In genomic region chr7:70728873-70729552, GRCh38 we compare ENCODE assay signal across 9 cellular contexts.
DNase-seq lines count a peak whose midpoint lies in the region; ATAC-seq and TF ChIP-seq lines count a peak whose summit lies in the region.
"Had no signal": no experiment of that assay in that cellular context is flagged by ENCODE, and none has a peak within 500 bp of the region (broad histone marks: within the 10 kb centered on the region; RNA-seq: fewer than 3 reads in every experiment).

No MANE protein-coding gene starts in this region.

- DNase-seq in stimulated activated naive CD8-positive, alpha-beta T cell treated with anti-CD3 and anti-CD28 coated beads, Interleukin-15, Interleukin-2, amounts not matched to agents 100 U/mL and 50 U/mL, for 24 hours: no peak
- DNase-seq in stimulated activated naive CD8-positive, alpha-beta T cell treated with anti-CD3 and anti-CD28 coated beads, Interleukin-15, amount 100 ng/mL, for 72 hours: no peak
- DNase-seq in cerebellar cortex (ENCODE audit: low spot score) (peak; percentile 52), left lobe of liver (ENCODE audit: low spot score) (no peak), NCI-H748 (lab: John Stamatoyannopoulos, UW; ENCODE audit: unreplicated experiment) (no peak), omental fat pad (ENCODE audit: low spot score) (no peak), SKM-1 (lab: John Stamatoyannopoulos, UW; ENCODE audit: unreplicated experiment) (no peak)
- DNase-seq: SHP77 had no signal

- TF ChIP-seq CTCF in omental fat pad (IDR thresholded peaks at IDR 0.05): no peak

- peak; percentile 14 for ATAC-seq in stimulated activated naive CD8-positive, alpha-beta T cell treated with anti-CD3 and anti-CD28 coated beads, Interleukin-15, Interleukin-2, amounts not matched to agents 100 U/mL and 50 U/mL, for 24 hours
- no peak for ATAC-seq in stimulated activated naive CD8-positive, alpha-beta T cell treated with anti-CD3 and anti-CD28 coated beads, Interleukin-15, amount 100 ng/mL, for 72 hours
- ATAC-seq in left lobe of liver: peak; percentile 17
- ATAC-seq in omental fat pad (ENCODE audit: low FRiP score): no peak
- ATAC-seq in HG03159 (IDR thresholded peaks at IDR 0.05; ENCODE audit: unreplicated experiment): no peak

- no peak overlapping the region for H3K4me3 Mint-ChIP-seq in stimulated activated naive CD8-positive, alpha-beta T cell treated with anti-CD3 and anti-CD28 coated beads, Interleukin-15, amount 100 ng/mL, for 72 hours

- H3K4me1 Mint-ChIP-seq in stimulated activated naive CD8-positive, alpha-beta T cell treated with anti-CD3 and anti-CD28 coated beads, Interleukin-15, amount 100 ng/mL, for 72 hours: no peaks in the 10 kb centered on the region

- peaks cover 0 to 6% of the 10 kb centered on the region in 2 donors for H3K9me3 Mint-ChIP-seq in stimulated activated naive CD8-positive, alpha-beta T cell treated with anti-CD3 and anti-CD28 coated beads, Interleukin-15, amount 100 ng/mL, for 72 hours

- no peak overlapping the region for H3K27ac Mint-ChIP-seq in stimulated activated naive CD8-positive, alpha-beta T cell treated with anti-CD3 and anti-CD28 coated beads, Interleukin-15, amount 100 ng/mL, for 72 hours

- H3K27me3 Mint-ChIP-seq in stimulated activated naive CD8-positive, alpha-beta T cell treated with anti-CD3 and anti-CD28 coated beads, Interleukin-15, amount 100 ng/mL, for 72 hours: peaks cover 7% of the 10 kb centered on the region

Comparison
In these comparisons a context has a peak if more than half of its experiments do, and no peak if none do; other contexts are left out.
1. ATAC-seq: peak in stimulated activated naive CD8-positive, alpha-beta T cell treated with anti-CD3 and anti-CD28 coated beads, Interleukin-15, Interleukin-2, amounts not matched to agents 100 U/mL and 50 U/mL, for 24 hours (single experiment) and left lobe of liver (single experiment); none in stimulated activated naive CD8-positive, alpha-beta T cell treated with anti-CD3 and anti-CD28 coated beads, Interleukin-15, amount 100 ng/mL, for 72 hours (single experiment), omental fat pad (single experiment) and HG03159 (single experiment).